Comparison of ENCODE assay signal across 11 cellular contexts in the genomic region with DNA sequence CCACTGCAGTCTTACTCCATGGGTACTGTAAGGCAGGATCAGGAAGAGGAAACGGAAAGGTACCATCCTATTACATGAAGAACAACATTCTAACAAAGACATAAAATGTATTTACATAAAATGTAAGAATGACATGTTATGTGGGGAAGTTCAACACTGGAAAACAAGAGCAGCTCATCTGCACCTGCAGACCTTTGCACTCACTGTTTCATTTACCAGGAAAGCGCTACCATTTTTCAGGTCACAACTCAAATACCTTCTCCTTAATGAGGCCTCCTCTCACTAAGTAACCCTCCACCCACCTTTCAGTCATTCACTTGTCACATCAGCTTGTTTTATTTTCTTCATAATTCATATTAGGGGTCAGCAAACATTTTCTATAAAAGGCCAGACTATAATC. TPM values are rescaled to one million over a fixed set of nuclear protein-coding genes. Genes with fewer than 3 reads are reported as not detected.
DNase-seq lines count a peak whose midpoint lies in the region; ATAC-seq and TF ChIP-seq lines count a peak whose summit lies in the region.
"Had no signal": no experiment of that assay in that cellular context is flagged by ENCODE, and none has a peak within 500 bp of the region (broad histone marks: within the 10 kb centered on the region; RNA-seq: fewer than 3 reads in every experiment).

No MANE protein-coding gene starts in this region.

- 85 to 91% methylated on average over 2 of the region's 2 CpGs for WGBS in lower leg skin, 2 donors

- H3K27ac Mint-ChIP-seq in GM23338: no peak overlapping the region
- peak overlapping the region; percentile 21 for H3K27ac Mint-ChIP-seq in activated T-helper 2 cell treated with anti-CD3 and anti-CD28 coated beads, Interferon-gamma antibody, Interleukin-2, Interleukin-4, amounts not matched to agents 10 μg/mL and 5 μg/mL and 100 μg/mL, durations not matched to agents 14 hours and 24 hours and 36 hours
- peak overlapping the region; percentile 59 to 68 for H3K27ac Mint-ChIP-seq in natural killer cell

- H3K27ac ChIP-seq in BLaER1 (peak overlapping the region; percentile 97), GM23338 (ENCODE audit: low read depth) (no peak overlapping the region)

- H3K4me1 Mint-ChIP-seq in GM23338 (peaks cover 28% of the 10 kb centered on the region), natural killer cell (peaks cover 37 to 39% of the 10 kb centered on the region in 2 donors)
- peaks cover 44% of the 10 kb centered on the region for H3K4me1 Mint-ChIP-seq in activated T-helper 2 cell treated with anti-CD3 and anti-CD28 coated beads, Interferon-gamma antibody, Interleukin-2, Interleukin-4, amounts not matched to agents 10 μg/mL and 5 μg/mL and 100 μg/mL, durations not matched to agents 14 hours and 24 hours and 36 hours (ENCODE audit: low read depth)

- H3K4me2 ChIP-seq in BLaER1: peak overlapping the region; percentile 94
- H3K4me2 ChIP-seq in GM23338: peak overlapping the region; percentile 86

- H3K9me3 Mint-ChIP-seq in GM23338 (no peaks in the 10 kb centered on the region; the same call in 2 of the 3 replicates), natural killer cell (no peaks in the 10 kb centered on the region)
- H3K9me3 Mint-ChIP-seq in activated T-helper 2 cell treated with anti-CD3 and anti-CD28 coated beads, Interferon-gamma antibody, Interleukin-2, Interleukin-4, amounts not matched to agents 10 μg/mL and 5 μg/mL and 100 μg/mL, durations not matched to agents 14 hours and 24 hours and 36 hours: no peaks in the 10 kb centered on the region

- no peak overlapping the region for H2AFZ ChIP-seq in GM23338

- H3K27me3 Mint-ChIP-seq in GM23338 (ENCODE audit: insufficient read depth, low read depth, poor library complexity) (no peaks in the 10 kb centered on the region), natural killer cell (ENCODE audit: low read depth in 2 of 2) (no peaks in the 10 kb centered on the region)
- no peaks in the 10 kb centered on the region for H3K27me3 Mint-ChIP-seq in activated T-helper 2 cell treated with anti-CD3 and anti-CD28 coated beads, Interferon-gamma antibody, Interleukin-2, Interleukin-4, amounts not matched to agents 10 μg/mL and 5 μg/mL and 100 μg/mL, durations not matched to agents 14 hours and 24 hours and 36 hours (ENCODE audit: low read depth)

- peaks cover 64% of the 10 kb centered on the region for H3K79me2 ChIP-seq in GM23338 (replicated peaks; ENCODE audit: insufficient read depth)

- TF ChIP-seq CTCF in GM23338 (conservative IDR thresholded peaks at IDR 0.05; ENCODE audit: low read depth in 2 of 2) (no peak), natural killer cell (IDR thresholded peaks at IDR 0.05) (no peak), lower leg skin (IDR thresholded peaks at IDR 0.05) (no peak)

- ATAC-seq in GM23338: no peak
- no peak for ATAC-seq in natural killer cell
- no peak for ATAC-seq in HG02588 (IDR thresholded peaks at IDR 0.05; ENCODE audit: unreplicated experiment)
- no peak for ATAC-seq in GM21515 (IDR thresholded peaks at IDR 0.05; ENCODE audit: unreplicated experiment)
- ATAC-seq: left cardiac atrium had no signal

- H3K36me3 ChIP-seq in BLaER1: peaks cover 19% of the 10 kb centered on the region; the same call in 1 of the 2 replicates
- H3K36me3 ChIP-seq in GM23338 (ENCODE audit: insufficient read depth): no peaks in the 10 kb centered on the region

- no peaks in the 10 kb centered on the region; the same call in 2 of the 3 replicates for H3K36me3 Mint-ChIP-seq in GM23338 (ENCODE audit: low read depth)
- H3K36me3 Mint-ChIP-seq in activated T-helper 2 cell treated with anti-CD3 and anti-CD28 coated beads, Interferon-gamma antibody, Interleukin-2, Interleukin-4, amounts not matched to agents 10 μg/mL and 5 μg/mL and 100 μg/mL, durations not matched to agents 14 hours and 24 hours and 36 hours (ENCODE audit: low read depth): peaks cover 10% of the 10 kb centered on the region
- no peaks in the 10 kb centered on the region for H3K36me3 Mint-ChIP-seq in natural killer cell

- H3K4me1 ChIP-seq in BLaER1 (peaks cover 66% of the 10 kb centered on the region), GM23338 (ENCODE audit: insufficient read depth) (peaks cover 33% of the 10 kb centered on the region)

- H3K9ac ChIP-seq in BLaER1: peak overlapping the region; percentile 97

- DNase-seq in GM23338 (ENCODE audit: low spot score) (no peak), natural killer cell (no peak), lower leg skin (ENCODE audit: low spot score in 2 of 2) (no peak)
- no peak for DNase-seq in activated T-helper 2 cell treated with anti-CD3 and anti-CD28 coated beads, Interferon-gamma antibody, Interleukin-2, Interleukin-4, amounts not matched to agents 10 μg/mL and 5 μg/mL and 100 μg/mL, durations not matched to agents 14 hours and 24 hours and 36 hours (ENCODE audit: low spot score)
- no peak for DNase-seq in stimulated activated CD4-positive, alpha-beta T cell treated with anti-CD3 and anti-CD28 coated beads, Interleukin-4, amount 100 ng/mL, for 1 hour
- DNase-seq: left cardiac atrium, MG63, NCI-H226 had no signal

- no peaks in the 10 kb centered on the region; the same call in 1 of the 2 replicates for H3K9me3 ChIP-seq in BLaER1
- H3K9me3 ChIP-seq: MG63 had no signal

- peak overlapping the region; percentile 89 for H3K4me3 ChIP-seq in BLaER1
- peak overlapping the region; percentile 68; the same call in 1 of the 2 replicates for H3K4me3 ChIP-seq in GM23338
- H3K4me3 ChIP-seq in lower leg skin (ENCODE audit: low read depth, poor library complexity, severe bottlenecking): no peak overlapping the region
- H3K4me3 ChIP-seq: MG63 had no signal

- H3K4me3 Mint-ChIP-seq in GM23338 (peak overlapping the region; percentile 27; the same call in 2 of the 3 replicates), natural killer cell (no peak overlapping the region)
- no peak overlapping the region for H3K4me3 Mint-ChIP-seq in activated T-helper 2 cell treated with anti-CD3 and anti-CD28 coated beads, Interferon-gamma antibody, Interleukin-2, Interleukin-4, amounts not matched to agents 10 μg/mL and 5 μg/mL and 100 μg/mL, durations not matched to agents 14 hours and 24 hours and 36 hours (ENCODE audit: low read depth)

- H3K9me2 ChIP-seq in GM23338 (ENCODE audit: insufficient read depth): no peaks in the 10 kb centered on the region

- no peaks in the 10 kb centered on the region for H3F3A ChIP-seq in GM23338 (replicated peaks; ENCODE audit: low read depth)

- TF ChIP-seq POLR2A in lower leg skin (IDR thresholded peaks at IDR 0.05): no peak

- H4K20me1 ChIP-seq in BLaER1 (no peaks in the 10 kb centered on the region), GM23338 (replicated peaks; ENCODE audit: insufficient read depth) (peaks cover 7% of the 10 kb centered on the region; the same call in 1 of the 2 replicates)

- intact Hi-C loops in activated T-helper 2 cell treated with anti-CD3 and anti-CD28 coated beads, Interferon-gamma antibody, Interleukin-2, Interleukin-4, amounts not matched to agents 10 μg/mL and 5 μg/mL and 100 μg/mL, durations not matched to agents 14 hours and 24 hours and 36 hours (cut with micrococcal nuclease): loop anchor here (5.0 kb wide), 3 partner anchors 221 to 284 kb away; partner anchors contain the start of gene PLXND1
- intact Hi-C loops in natural killer cell (cut with micrococcal nuclease): loop anchor here (5.0 kb wide), 1 partner anchor 221 kb away; no protein-coding TSS in a partner anchor
- intact Hi-C loops in lower leg skin (cut with DNase I; ENCODE audit: low total_unique reads): no loop called here

- no peaks in the 10 kb centered on the region for H3K27me3 ChIP-seq in BLaER1
- H3K27me3 ChIP-seq in GM23338 (ENCODE audit: insufficient read depth): no peaks in the 10 kb centered on the region
- H3K27me3 ChIP-seq: MG63 had no signal

TF ChIP-seq in GM23338, 12 proteins besides CTCF, POLR2A, EP300 and RAD21 (continues in another document):
- TF ChIP-seq, protein P1, sequence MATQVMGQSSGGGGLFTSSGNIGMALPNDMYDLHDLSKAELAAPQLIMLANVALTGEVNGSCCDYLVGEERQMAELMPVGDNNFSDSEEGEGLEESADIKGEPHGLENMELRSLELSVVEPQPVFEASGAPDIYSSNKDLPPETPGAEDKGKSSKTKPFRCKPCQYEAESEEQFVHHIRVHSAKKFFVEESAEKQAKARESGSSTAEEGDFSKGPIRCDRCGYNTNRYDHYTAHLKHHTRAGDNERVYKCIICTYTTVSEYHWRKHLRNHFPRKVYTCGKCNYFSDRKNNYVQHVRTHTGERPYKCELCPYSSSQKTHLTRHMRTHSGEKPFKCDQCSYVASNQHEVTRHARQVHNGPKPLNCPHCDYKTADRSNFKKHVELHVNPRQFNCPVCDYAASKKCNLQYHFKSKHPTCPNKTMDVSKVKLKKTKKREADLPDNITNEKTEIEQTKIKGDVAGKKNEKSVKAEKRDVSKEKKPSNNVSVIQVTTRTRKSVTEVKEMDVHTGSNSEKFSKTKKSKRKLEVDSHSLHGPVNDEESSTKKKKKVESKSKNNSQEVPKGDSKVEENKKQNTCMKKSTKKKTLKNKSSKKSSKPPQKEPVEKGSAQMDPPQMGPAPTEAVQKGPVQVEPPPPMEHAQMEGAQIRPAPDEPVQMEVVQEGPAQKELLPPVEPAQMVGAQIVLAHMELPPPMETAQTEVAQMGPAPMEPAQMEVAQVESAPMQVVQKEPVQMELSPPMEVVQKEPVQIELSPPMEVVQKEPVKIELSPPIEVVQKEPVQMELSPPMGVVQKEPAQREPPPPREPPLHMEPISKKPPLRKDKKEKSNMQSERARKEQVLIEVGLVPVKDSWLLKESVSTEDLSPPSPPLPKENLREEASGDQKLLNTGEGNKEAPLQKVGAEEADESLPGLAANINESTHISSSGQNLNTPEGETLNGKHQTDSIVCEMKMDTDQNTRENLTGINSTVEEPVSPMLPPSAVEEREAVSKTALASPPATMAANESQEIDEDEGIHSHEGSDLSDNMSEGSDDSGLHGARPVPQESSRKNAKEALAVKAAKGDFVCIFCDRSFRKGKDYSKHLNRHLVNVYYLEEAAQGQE (IDR thresholded peaks at IDR 0.05; ENCODE audit: unreplicated experiment): no peak
- no peak for TF ChIP-seq EZH2 (IDR thresholded peaks at IDR 0.05; ENCODE audit: low read depth, unreplicated experiment)
- no peak for TF ChIP-seq JUNB (IDR thresholded peaks at IDR 0.05; ENCODE audit: unreplicated experiment)
- no peak for TF ChIP-seq EZH2phosphoT487 (IDR thresholded peaks at IDR 0.05; ENCODE audit: unreplicated experiment)

RNA-seq across cellular contexts. Expression of gene TMCC1, which starts 2.6 kb away (rescaled TPM):
- 12.0 and 18.4 TPM in 2 replicates for total RNA-seq in GM23338 (2014; rRNA removed; shearing (Covaris generic))
- polyA plus RNA-seq in GM23338 (2016; fragmentation: Nextera tagmentation; extraction: Ambion mirVana): 7.0 and 8.2 TPM in 2 replicates
- total RNA-seq in activated T-helper 2 cell treated with anti-CD3 and anti-CD28 coated beads, Interferon-gamma antibody, Interleukin-2, Interleukin-4, amounts not matched to agents 10 μg/mL and 5 μg/mL and 100 μg/mL, durations not matched to agents 14 hours and 24 hours and 36 hours: 18.0 and 21.3 TPM in 2 replicates
- 10 to 100 TPM; 26.4 to 36.7 (median 31.7) TPM for total RNA-seq in natural killer cell
- total RNA-seq in lower leg skin: 10 to 100 TPM; 15.1 to 28.6 (median 18.8) TPM
